ENCODE assay signal across 28 cellular contexts in the genomic region with DNA sequence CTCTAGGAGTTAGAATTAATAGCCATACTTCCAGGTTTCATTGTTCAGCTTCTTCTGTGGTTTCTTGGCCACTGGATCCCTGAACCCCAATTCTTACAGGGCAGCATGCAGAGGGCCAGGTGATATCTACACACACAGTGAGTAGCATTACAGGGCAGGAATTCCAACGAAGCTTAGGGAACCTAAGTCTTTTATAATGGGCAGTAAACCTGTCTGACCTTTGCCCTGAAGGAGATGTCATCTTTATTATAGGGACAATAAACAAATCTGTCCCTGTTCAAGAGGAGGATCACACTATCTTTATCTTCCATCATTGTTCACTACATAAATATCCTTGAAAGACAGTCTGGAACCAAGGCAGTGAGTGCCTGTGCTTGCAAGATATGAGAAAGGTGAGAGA.
"Had no signal": no experiment of that assay in that cellular context is flagged by ENCODE, and none has a peak within 500 bp of the region (broad histone marks: within the 10 kb centered on the region; RNA-seq: fewer than 3 reads in every experiment).

No MANE protein-coding gene starts in this region.

- H3K4me3 ChIP-seq: stomach, suprapubic skin, testis, thoracic aorta, thyroid gland, tibial artery, tibial nerve, transverse colon, upper lobe of left lung, upper lobe of right lung, uterus, vagina had no signal

- ATAC-seq: stimulated activated effector memory CD8-positive, alpha-beta T cell treated with anti-CD3 and anti-CD28 coated beads, Interleukin-12 subunit alpha, Interleukin-12 subunit beta, amount 100 ng/mL, for 72 hours; stimulated activated memory B cell treated with anti-CD40 and anti-IgM and Interleukin-4, amounts not matched to agents 10 μg/mL and 1 μg/mL and 100 μg/mL, for 72 hours; stimulated activated naive B cell treated with anti-CD40 and anti-IgM and Interleukin-4, amounts not matched to agents 10 μg/mL and 1 μg/mL and 100 μg/mL, for 72 hours; stimulated activated naive CD8-positive, alpha-beta T cell treated with anti-CD3 and anti-CD28 coated beads, Interleukin-15, amount 100 ng/mL, for 72 hours; stimulated activated naive CD8-positive, alpha-beta T cell treated with anti-CD3 and anti-CD28 coated beads, Interleukin-15, Interleukin-2, amounts not matched to agents 100 U/mL and 50 U/mL, for 24 hours; upper lobe of right lung had no signal

- FAIRE-seq: urothelium cell line had no signal

- H3K27me3 ChIP-seq: testis, thyroid gland, tibial nerve, transverse colon, upper lobe of left lung, uterus, vagina had no signal

- H3K36me3 ChIP-seq: stomach, suprapubic skin, thoracic aorta, thyroid gland, tibial artery, tibial nerve, transverse colon, upper lobe of left lung, upper lobe of right lung, uterus, vagina had no signal

- H3K4me3 Mint-ChIP-seq: stimulated activated effector memory CD8-positive, alpha-beta T cell treated with anti-CD3 and anti-CD28 coated beads, Interleukin-12 subunit alpha, Interleukin-12 subunit beta, amount 100 ng/mL, for 72 hours; stimulated activated memory B cell treated with anti-CD40 and anti-IgM and Interleukin-4, amounts not matched to agents 10 μg/mL and 1 μg/mL and 100 μg/mL, for 72 hours; stimulated activated naive B cell treated with anti-CD40 and anti-IgM and Interleukin-4, amounts not matched to agents 10 μg/mL and 1 μg/mL and 100 μg/mL, for 72 hours; stimulated activated naive CD8-positive, alpha-beta T cell treated with anti-CD3 and anti-CD28 coated beads, Interleukin-15, amount 100 ng/mL, for 72 hours; stimulated activated naive CD8-positive, alpha-beta T cell treated with anti-CD3 and anti-CD28 coated beads, Interleukin-15, Interleukin-2, amounts not matched to agents 100 ng/mL and 50 ng/mL, for 24 hours; type B pancreatic cell had no signal

- H3K4me1 ChIP-seq: stomach, suprapubic skin, testis, thyroid gland, tibial artery, tibial nerve, transverse colon, upper lobe of left lung, upper lobe of right lung, uterus, vagina had no signal

- H3K27ac Mint-ChIP-seq: stimulated activated effector memory CD8-positive, alpha-beta T cell treated with anti-CD3 and anti-CD28 coated beads, Interleukin-12 subunit alpha, Interleukin-12 subunit beta, amount 100 ng/mL, for 72 hours; stimulated activated memory B cell treated with anti-CD40 and anti-IgM and Interleukin-4, amounts not matched to agents 10 μg/mL and 1 μg/mL and 100 μg/mL, for 72 hours; stimulated activated naive B cell treated with anti-CD40 and anti-IgM and Interleukin-4, amounts not matched to agents 10 μg/mL and 1 μg/mL and 100 μg/mL, for 72 hours; stimulated activated naive CD8-positive, alpha-beta T cell treated with anti-CD3 and anti-CD28 coated beads, Interleukin-15, amount 100 ng/mL, for 72 hours; stimulated activated naive CD8-positive, alpha-beta T cell treated with anti-CD3 and anti-CD28 coated beads, Interleukin-15, Interleukin-2, amounts not matched to agents 100 ng/mL and 50 ng/mL, for 24 hours; type B pancreatic cell had no signal

- DNase-seq: stimulated activated CD4-positive, alpha-beta T cell treated with anti-CD3 and anti-CD28 coated beads, Interleukin-2, amount 100 ng/mL, for 48 hours; stimulated activated CD4-positive, alpha-beta T cell treated with anti-CD3 and anti-CD28 coated beads, Interleukin-4, amount 100 ng/mL, for 1 hour; stimulated activated CD4-positive, alpha-beta T cell treated with anti-CD3 and anti-CD28 coated beads, Interleukin-4, amount 100 ng/mL, for 24 hours; stimulated activated CD4-positive, alpha-beta T cell treated with anti-CD3 and anti-CD28 coated beads, Interleukin-4, amount 100 ng/mL, for 4 hours; stimulated activated CD8-positive, alpha-beta memory T cell treated with anti-CD3 and anti-CD28 coated beads, Interleukin-4, amount 100 ng/mL, for 48 hours; stimulated activated naive B cell treated with anti-CD40 and anti-IgM and Interleukin-4, amounts not matched to agents 10 μg/mL and 1 μg/mL and 100 μg/mL, for 72 hours; stimulated activated naive CD4-positive, alpha-beta T cell; stimulated activated naive CD4-positive, alpha-beta T cell treated with Interleukin-2 at 50 U/mL for 16 hours; stimulated activated naive CD8-positive, alpha-beta T cell treated with anti-CD3 and anti-CD28 coated beads, Interleukin-15, amount 100 ng/mL, for 72 hours; stimulated activated naive CD8-positive, alpha-beta T cell treated with anti-CD3 and anti-CD28 coated beads, Interleukin-15, Interleukin-2, amounts not matched to agents 100 U/mL and 50 U/mL, for 24 hours; stomach; substantia nigra; testis; thyroid gland; tibial artery; transverse colon; upper lobe of left lung; upper lobe of right lung; uterus had no signal

- H3K36me3 Mint-ChIP-seq: stimulated activated effector memory CD8-positive, alpha-beta T cell treated with anti-CD3 and anti-CD28 coated beads, Interleukin-12 subunit alpha, Interleukin-12 subunit beta, amount 100 ng/mL, for 72 hours; stimulated activated memory B cell treated with anti-CD40 and anti-IgM and Interleukin-4, amounts not matched to agents 10 μg/mL and 1 μg/mL and 100 μg/mL, for 72 hours; stimulated activated naive B cell treated with anti-CD40 and anti-IgM and Interleukin-4, amounts not matched to agents 10 μg/mL and 1 μg/mL and 100 μg/mL, for 72 hours; type B pancreatic cell had no signal

- H3K9me3 ChIP-seq: testis, thoracic aorta, thyroid gland, transverse colon, upper lobe of right lung, vagina had no signal

- H3K27ac ChIP-seq: stomach, suprapubic skin, testis, thoracic aorta, thyroid gland, tibial artery, tibial nerve, transverse colon, upper lobe of left lung, upper lobe of right lung, uterus, vagina had no signal

- H3K9me3 Mint-ChIP-seq: stimulated activated naive CD8-positive, alpha-beta T cell treated with anti-CD3 and anti-CD28 coated beads, Interleukin-15, Interleukin-2, amounts not matched to agents 100 ng/mL and 50 ng/mL, for 24 hours; type B pancreatic cell had no signal

- H3K4me1 Mint-ChIP-seq: stimulated activated effector memory CD8-positive, alpha-beta T cell treated with anti-CD3 and anti-CD28 coated beads, Interleukin-12 subunit alpha, Interleukin-12 subunit beta, amount 100 ng/mL, for 72 hours; stimulated activated memory B cell treated with anti-CD40 and anti-IgM and Interleukin-4, amounts not matched to agents 10 μg/mL and 1 μg/mL and 100 μg/mL, for 72 hours; stimulated activated naive B cell treated with anti-CD40 and anti-IgM and Interleukin-4, amounts not matched to agents 10 μg/mL and 1 μg/mL and 100 μg/mL, for 72 hours; stimulated activated naive CD8-positive, alpha-beta T cell treated with anti-CD3 and anti-CD28 coated beads, Interleukin-15, amount 100 ng/mL, for 72 hours had no signal

- H3K27me3 Mint-ChIP-seq: type B pancreatic cell had no signal
